ENCODE assay signal across 2 cellular contexts in the genomic region with DNA sequence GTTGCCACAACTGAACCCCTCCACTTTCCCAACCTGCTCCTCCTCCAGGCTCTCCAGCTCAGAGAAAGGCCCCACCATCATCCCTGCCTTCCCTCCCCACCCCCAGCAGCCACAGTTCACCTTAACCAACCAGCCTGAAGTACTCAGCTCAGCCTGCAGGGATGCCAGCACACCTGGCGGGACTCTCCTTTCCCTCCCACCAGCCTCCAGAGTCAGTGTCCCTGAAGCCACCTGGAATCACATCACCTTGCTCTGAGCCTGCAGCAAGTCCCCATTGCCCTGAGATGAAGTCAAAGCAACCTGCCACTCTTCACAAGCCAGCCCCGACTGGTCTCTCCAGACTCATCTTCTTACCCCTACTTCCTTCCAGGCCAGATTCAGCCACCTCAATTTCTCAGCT.
TF ChIP-seq lines count a peak whose summit lies in the region.

No MANE protein-coding gene starts in this region.

TF ChIP-seq in HCT116, 20 proteins besides CTCF, POLR2A, EP300 and RAD21:
- no peak for TF ChIP-seq CBX3 (IDR thresholded peaks at IDR 0.05; ENCODE audit: low read depth)
- no peak for TF ChIP-seq CEBPB (IDR thresholded peaks at IDR 0.05; ENCODE audit: low read depth)
- TF ChIP-seq SIN3A (IDR thresholded peaks at IDR 0.05; ENCODE audit: low read depth): no peak

TF ChIP-seq in SK-N-SH treated with all-trans-retinoic acid at 6 μM for 48 hours, 23 proteins besides CTCF, POLR2A, EP300 and RAD21:
- TF ChIP-seq ISL1 (CRISPR knock-in tag; IDR thresholded peaks at IDR 0.05): no peak
TF ChIP-seq in SK-N-SH treated with all-trans-retinoic acid at 6 μM for 48 hours: peak in this region for 0.
